In the genomic region with DNA sequence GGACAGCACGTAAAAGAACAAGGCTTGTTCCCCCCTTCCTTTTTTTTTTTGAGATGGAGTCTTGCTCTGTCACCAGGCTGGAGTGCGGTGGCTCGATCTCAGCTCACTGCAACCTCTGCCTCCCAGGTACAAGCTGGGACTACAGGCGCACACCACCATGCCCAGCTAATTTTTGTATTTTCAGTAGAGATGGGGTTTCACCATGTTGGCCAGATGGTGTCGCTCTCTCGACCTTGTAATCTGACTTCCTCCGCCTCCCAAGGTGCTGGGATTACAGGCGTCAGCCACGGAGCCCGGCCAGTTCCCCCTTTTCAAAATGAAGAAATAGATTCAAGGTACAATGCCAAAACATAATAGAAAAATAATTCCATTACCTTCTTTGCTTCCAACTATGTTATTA, we compare ENCODE assay signal across 11 cellular contexts. TPM values are rescaled to one million over a fixed set of nuclear protein-coding genes. Genes with fewer than 3 reads are reported as not detected.
DNase-seq lines count a peak whose midpoint lies in the region; ATAC-seq and TF ChIP-seq lines count a peak whose summit lies in the region.
"Not testable (repeated sequence)": the region's sequence is repeated elsewhere in the genome, so short reads cannot be mapped to it uniquely, and the experiment has no call there.
"Had no signal": no experiment of that assay in that cellular context is flagged by ENCODE, and none has a peak within 500 bp of the region (broad histone marks: within the 10 kb centered on the region; RNA-seq: fewer than 3 reads in every experiment).

No MANE protein-coding gene starts in this region.

- not testable (repeated sequence) for H3K4me1 ChIP-seq in CD8-positive, alpha-beta T cell (ENCODE audit: insufficient read depth, low read length)

- intact Hi-C loops in CD8-positive, alpha-beta T cell (cut with DNase I, micrococcal nuclease), result loop anchor here in 1 of 2 experiments (5.0 kb wide), 1 partner anchor 80 kb away; no protein-coding TSS in a partner anchor
- intact Hi-C loops in activated CD4-positive, alpha-beta T cell treated with anti-CD3 and anti-CD28 coated beads for 36 hours (cut with DNase I, micrococcal nuclease), result loop anchor here (5.0 kb wide), 2 partner anchors 80 to 120 kb away; no protein-coding TSS in a partner anchor
- intact Hi-C loops in left colon (cut with DNase I, micrococcal nuclease), result not testable (repeated sequence)

- H3K27me3 Mint-ChIP-seq in CD8-positive, alpha-beta T cell (ENCODE audit: low read depth); activated CD4-positive, alpha-beta T cell treated with anti-CD3 and anti-CD28 coated beads for 36 hours; activated T-helper 17 cell treated with anti-CD3 and anti-CD28 coated beads, Interleukin-2, amount 50 U/mL, for 72 hours: not testable (repeated sequence)

- in situ Hi-C loops in KBM-7 (cut with MboI; ENCODE audit: low pct_unique_long_range_greater_than_20kb, low sequenced_read_pairs), result not testable (repeated sequence)

- not testable (repeated sequence) for H3K4me3 ChIP-seq in CD8-positive, alpha-beta T cell (ENCODE audit: low read depth, low read length)

- not testable (repeated sequence) for H3K4me3 Mint-ChIP-seq in CD8-positive, alpha-beta T cell; activated CD4-positive, alpha-beta T cell treated with anti-CD3 and anti-CD28 coated beads for 36 hours; activated T-helper 17 cell treated with anti-CD3 and anti-CD28 coated beads, Interleukin-2, amount 50 U/mL, for 72 hours

- not testable (repeated sequence) for H3K27me3 ChIP-seq in CD8-positive, alpha-beta T cell (ENCODE audit: insufficient read depth, low read length)

- H3K36me3 ChIP-seq in CD8-positive, alpha-beta T cell (ENCODE audit: insufficient read depth, low read length), result not testable (repeated sequence)

- H3K9me3 Mint-ChIP-seq in CD8-positive, alpha-beta T cell; activated CD4-positive, alpha-beta T cell treated with anti-CD3 and anti-CD28 coated beads for 36 hours (ENCODE audit: low read depth); activated T-helper 17 cell treated with anti-CD3 and anti-CD28 coated beads, Interleukin-2, amount 50 U/mL, for 72 hours: not testable (repeated sequence)

- peak; percentile 36 for ATAC-seq in CD8-positive, alpha-beta T cell
- peak; percentile 58 for ATAC-seq in activated CD4-positive, alpha-beta T cell treated with anti-CD3 and anti-CD28 coated beads for 36 hours
- ATAC-seq in activated T-helper 17 cell treated with anti-CD3 and anti-CD28 coated beads, Interleukin-2, amount 50 U/mL, for 72 hours (replicated peaks), result peak; percentile 48
- not testable (repeated sequence) for ATAC-seq in left colon

- DNase-seq in CD8-positive, alpha-beta T cell, result peak in 1 of 7 experiments; percentile 8
- DNase-seq in KBM-7, result peak; percentile 81
- peak; percentile 33 for DNase-seq in OCI-M1 (lab: John Stamatoyannopoulos, UW)
- DNase-seq in activated CD4-positive, alpha-beta T cell treated with anti-CD3 and anti-CD28 coated beads for 36 hours, result peak; percentile 48
- DNase-seq in dermis blood vessel endothelial cell, result peak; percentile 1
- peak; percentile 15 to 22 for DNase-seq in left colon
- DNase-seq in stimulated activated CD4-positive, alpha-beta T cell treated with anti-CD3 and anti-CD28 coated beads, Interleukin-4, amount 100 ng/mL, for 24 hours, result peak; percentile 15

- TF ChIP-seq CTCF in CD8-positive, alpha-beta T cell (IDR thresholded peaks at IDR 0.05), result not testable (repeated sequence)

- not testable (repeated sequence) for H3K27ac ChIP-seq in CD8-positive, alpha-beta T cell (ENCODE audit: low read depth, low read length)

- CTCF ChIA-PET in CD8-positive, alpha-beta T cell (lab: Charles Lee), result interaction anchor here (0.7 to 1.2 kb wide), 5 partner anchors 73 to 352 kb away, joined by 3 to 5 read pairs (median 3); no protein-coding TSS in a partner anchor
- CTCF ChIA-PET in activated CD4-positive, alpha-beta T cell treated with anti-CD3 and anti-CD28 coated beads for 36 hours (lab: Charles Lee), result interaction anchor here (0.7 to 1.1 kb wide), 3 partner anchors 74 to 120 kb away, joined by 3 to 5 read pairs (median 4); no protein-coding TSS in a partner anchor

- not testable (repeated sequence) for H3K27ac Mint-ChIP-seq in CD8-positive, alpha-beta T cell; activated CD4-positive, alpha-beta T cell treated with anti-CD3 and anti-CD28 coated beads for 36 hours; activated T-helper 17 cell treated with anti-CD3 and anti-CD28 coated beads, Interleukin-2, amount 50 U/mL, for 72 hours

- H3K4me1 Mint-ChIP-seq in CD8-positive, alpha-beta T cell (ENCODE audit: low read depth); activated CD4-positive, alpha-beta T cell treated with anti-CD3 and anti-CD28 coated beads for 36 hours; activated T-helper 17 cell treated with anti-CD3 and anti-CD28 coated beads, Interleukin-2, amount 50 U/mL, for 72 hours: not testable (repeated sequence)

- POLR2A ChIA-PET in CD8-positive, alpha-beta T cell (lab: Charles Lee); activated CD4-positive, alpha-beta T cell treated with anti-CD3 and anti-CD28 coated beads for 36 hours (lab: Charles Lee): not testable (repeated sequence)

- H3K36me3 Mint-ChIP-seq in CD8-positive, alpha-beta T cell; activated CD4-positive, alpha-beta T cell treated with anti-CD3 and anti-CD28 coated beads for 36 hours (ENCODE audit: low read depth); activated T-helper 17 cell treated with anti-CD3 and anti-CD28 coated beads, Interleukin-2, amount 50 U/mL, for 72 hours (ENCODE audit: low read depth): not testable (repeated sequence)

- not testable (repeated sequence) for H3K9me3 ChIP-seq in CD8-positive, alpha-beta T cell (ENCODE audit: low read length)

RNA-seq across cellular contexts. Expression of gene RGPD3, which starts 6.3 kb away (rescaled TPM):
- total RNA-seq in CD8-positive, alpha-beta T cell, result under 1 TPM; 0.28 to 0.43 TPM
- total RNA-seq in activated CD4-positive, alpha-beta T cell treated with anti-CD3 and anti-CD28 coated beads for 36 hours, result under 1 TPM; 0.05 to 0.14 TPM
- under 1 TPM; 0.26 to 0.35 TPM for total RNA-seq in activated T-helper 17 cell treated with anti-CD3 and anti-CD28 coated beads, Interleukin-2, amount 50 U/mL, for 72 hours
- total RNA-seq in dermis blood vessel endothelial cell, result 0.33 and 0.51 TPM in 2 replicates
- total RNA-seq in left colon, result under 1 TPM; 0.06 to 0.24 TPM

RNA-seq across cellular contexts. Expression of gene CD8B2, which starts 25.3 kb away (rescaled TPM):
- total RNA-seq in CD8-positive, alpha-beta T cell, result 1 to 10 TPM; 4.4 to 5.0 TPM
- under 1 TPM; 0.09 to 0.11 TPM for total RNA-seq in activated CD4-positive, alpha-beta T cell treated with anti-CD3 and anti-CD28 coated beads for 36 hours
- under 1 TPM in 1 of 2 donors, not detected in 1; 0.15 TPM for total RNA-seq in activated T-helper 17 cell treated with anti-CD3 and anti-CD28 coated beads, Interleukin-2, amount 50 U/mL, for 72 hours
- total RNA-seq in dermis blood vessel endothelial cell, result not detected in 2 replicates
- under 1 TPM; 0.06 to 0.08 TPM for total RNA-seq in left colon
- total RNA-seq: activated B cell treated with CpG ODN at 0.5 μM for 24 hours, right lobe of liver, thoracic aorta had no signal
